14 cellular contexts compared by ENCODE assay signal in the genomic region with DNA sequence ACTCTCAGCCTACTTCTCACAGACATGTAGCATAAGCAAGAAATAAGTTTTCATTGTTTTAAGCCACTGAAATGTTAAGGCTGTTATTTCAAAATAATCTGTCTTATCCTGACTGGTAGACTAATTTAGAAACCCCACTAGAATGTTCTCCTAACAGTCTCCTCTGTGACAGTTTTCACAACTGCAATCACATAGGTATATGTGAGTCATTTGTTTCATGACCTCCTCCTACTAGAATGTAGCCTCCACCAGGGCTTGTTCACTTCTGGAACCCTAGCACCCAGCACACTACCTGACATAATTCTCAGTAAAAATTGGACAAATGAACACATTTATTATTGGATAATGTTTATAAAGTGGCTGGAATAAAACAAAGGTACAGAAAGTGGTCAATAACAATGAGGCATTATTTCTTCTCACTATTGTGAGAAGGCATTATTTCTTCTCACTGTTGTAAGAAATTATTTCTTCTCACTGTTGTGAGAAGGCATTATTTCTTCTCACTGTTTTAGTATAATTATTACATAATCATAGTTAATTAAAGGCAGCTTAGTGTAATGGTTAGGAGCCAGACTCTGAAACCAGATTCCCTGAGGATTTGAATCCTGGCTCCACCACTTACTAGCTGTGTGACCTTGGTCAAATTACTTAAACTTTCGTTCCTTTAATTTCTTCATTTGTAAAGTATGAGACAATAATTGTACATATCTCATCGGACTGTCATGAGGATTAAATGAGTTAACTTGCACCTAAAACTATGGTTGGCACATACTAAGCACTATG.
DNase-seq lines count a peak whose midpoint lies in the region; ATAC-seq, FAIRE-seq and TF ChIP-seq lines count a peak whose summit lies in the region.
"Had no signal": no experiment of that assay in that cellular context is flagged by ENCODE, and none has a peak within 500 bp of the region (broad histone marks: within the 10 kb centered on the region; RNA-seq: fewer than 3 reads in every experiment).

No MANE protein-coding gene starts in this region.

- CTCF ChIA-PET in RWPE1 (lab: Yijun Ruan, JAX) = no interaction called here

- H3K27ac ChIP-seq in RWPE1 = no peak overlapping the region
- H3K27ac ChIP-seq: epithelial cell of prostate, skin epidermis had no signal

- ATAC-seq in GM18498 (IDR thresholded peaks at IDR 0.05; ENCODE audit: unreplicated experiment) = peak; percentile 44
- ATAC-seq in HG02870 (IDR thresholded peaks at IDR 0.05; ENCODE audit: unreplicated experiment) = peak; percentile 94
- ATAC-seq in HG03457 (IDR thresholded peaks at IDR 0.05; ENCODE audit: unreplicated experiment) = no peak

- no peak overlapping the region for H3K4me3 ChIP-seq in lower leg skin (ENCODE audit: low read depth, poor library complexity, severe bottlenecking)
- H3K4me3 ChIP-seq: lung, skin epidermis had no signal

- no peak for TF ChIP-seq CTCF in D721Med (IDR thresholded peaks at IDR 0.05; ENCODE audit: insufficient read depth, missing control alignments)
- TF ChIP-seq CTCF in RWPE1 (conservative IDR thresholded peaks at IDR 0.05; ENCODE audit: low read depth) = no peak
- no peak for TF ChIP-seq CTCF in lower leg skin (IDR thresholded peaks at IDR 0.05)

- peak; percentile 71 for FAIRE-seq in D721Med (lab: Jason Lieb, UNC)

- WGBS in lower leg skin, 2 donors = 55 to 71% methylated on average over 2 of the region's 2 CpGs

- POLR2A ChIA-PET in RWPE1 (lab: Yijun Ruan, JAX; ENCODE audit: low non-redundant PET) = interaction anchor here (0.6 kb wide), 1 partner anchor 191 kb away, joined by 3 read pairs; no protein-coding TSS in a partner anchor

- intact Hi-C loops in lower leg skin (cut with DNase I; ENCODE audit: low total_unique reads) = no loop called here

- no peak for TF ChIP-seq POLR2A in lower leg skin (IDR thresholded peaks at IDR 0.05)

- DNase-seq in D721Med (ENCODE audit: insufficient read length, low spot score) = no peak
- peak; percentile 26 for DNase-seq in amniotic epithelial cell (ENCODE audit: low read depth)
- no peak for DNase-seq in NCI-H1092 (lab: John Stamatoyannopoulos, UW)
- DNase-seq in RWPE1 (ENCODE audit: low spot score) = no peak
- DNase-seq in lower leg skin (ENCODE audit: low spot score in 2 of 2) = no peak
- DNase-seq: hypothalamus, MM.1S, SK-N-SH had no signal
